9 cellular contexts compared by ENCODE assay signal in the genomic region with DNA sequence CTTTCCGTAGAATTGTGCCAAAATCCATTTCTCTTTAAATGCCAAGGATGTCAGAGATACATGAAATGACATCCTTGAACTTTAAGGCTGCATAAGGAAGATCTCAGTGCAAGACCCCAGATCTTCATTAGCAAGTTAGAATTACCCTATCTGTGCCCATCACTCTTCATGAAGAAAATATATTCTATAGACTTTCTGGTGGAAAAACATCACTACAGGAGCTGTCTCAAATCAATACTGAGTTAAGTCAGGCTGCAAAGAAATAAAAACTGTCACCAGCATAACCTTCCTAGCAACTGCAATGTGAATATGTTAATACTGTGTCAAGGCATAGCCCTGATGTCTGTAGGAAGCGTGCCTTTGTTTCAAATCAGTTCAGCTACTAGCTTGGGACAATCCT.
"Had no signal": no experiment of that assay in that cellular context is flagged by ENCODE, and none has a peak within 500 bp of the region (broad histone marks: within the 10 kb centered on the region; RNA-seq: fewer than 3 reads in every experiment).

No MANE protein-coding gene starts in this region.

- DNase-seq: GM23248, GOT3, H9, HCEC 1CT, KBM-7 had no signal

- H3K4me3 ChIP-seq: GM23248 had no signal

- H2AFZ ChIP-seq: GM23248 had no signal

- H3K9ac ChIP-seq: GM23248 had no signal

- H3K27me3 Mint-ChIP-seq: IgD-negative memory B cell had no signal

- H3K4me3 Mint-ChIP-seq: H9, IgD-negative memory B cell had no signal

- H3K27ac ChIP-seq: GM23248, HL-60 had no signal

- FAIRE-seq: H54, HepG2 had no signal
